7 cellular contexts compared by ENCODE assay signal in the genomic region with DNA sequence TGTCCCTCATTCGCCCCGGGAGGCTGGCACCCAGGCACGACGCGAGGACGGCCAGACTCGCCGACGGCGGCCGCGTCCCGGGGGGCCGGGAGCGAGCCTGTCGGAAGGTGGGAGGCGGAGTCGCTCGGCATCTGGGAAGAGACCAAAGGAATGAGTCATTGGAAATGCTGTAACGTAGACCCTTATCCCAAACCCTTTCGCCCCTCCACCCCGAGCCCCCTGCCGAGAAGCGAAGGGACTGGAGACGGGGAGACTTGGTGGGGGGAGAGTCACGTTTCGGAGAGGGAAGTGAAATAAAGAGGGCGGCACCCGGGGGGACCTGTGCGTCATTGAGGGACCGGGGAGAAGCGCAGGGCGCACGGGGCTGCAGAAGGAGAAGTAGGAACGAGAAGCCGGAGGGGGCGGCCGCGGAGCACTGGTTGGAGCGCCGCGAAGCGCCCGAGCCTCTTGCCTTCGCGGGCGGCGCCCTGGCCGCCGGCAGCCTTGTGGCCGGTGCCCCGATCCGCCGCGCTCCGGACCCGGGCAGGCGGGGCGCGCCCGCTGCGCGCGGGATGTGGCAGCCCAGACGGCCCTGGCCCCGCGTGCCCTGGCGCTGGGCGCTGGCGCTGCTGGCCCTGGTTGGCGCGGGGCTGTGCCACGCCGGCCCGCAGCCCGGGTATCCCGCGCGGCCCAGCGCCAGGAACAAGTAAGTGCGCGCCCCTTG. TPM values are rescaled to one million over a fixed set of nuclear protein-coding genes. Genes with fewer than 3 reads are reported as not detected.
DNase-seq lines count a peak whose midpoint lies in the region; ATAC-seq and TF ChIP-seq lines count a peak whose summit lies in the region.

A gene (plus strand): TSS at position 369 of the 703 bp plus-strand sequence. CDS start 183 bp downstream, at position 552.

- H3K27me3 ChIP-seq in heart left ventricle (peaks cover 0 to 36% (median 17%) of the 10 kb centered on the region in 9 donors), psoas muscle (ENCODE audit: insufficient read depth in 3 of 3, low read length in 2 of 3) (peaks cover 4 to 59% (median 10%) of the 10 kb centered on the region in 3 donors)

- H3K27ac ChIP-seq in heart left ventricle (peak within 1 kb of the TSS; percentile 2 to 93 (median 70)), psoas muscle (peak within 1 kb of the TSS; percentile 10)

- TF ChIP-seq CTCF in heart left ventricle (IDR thresholded peaks at IDR 0.05) (no peak), psoas muscle (IDR thresholded peaks at IDR 0.05) (no peak)

- DNase-seq in KBM-7 (peak; percentile 80), heart left ventricle (peak; percentile 74 to 91 (median 82)), psoas muscle (peak; percentile 78 to 85), T1000 (lab: John Stamatoyannopoulos, UW) (no peak)
- peak; percentile 75 for DNase-seq in activated effector memory CD4-positive, alpha-beta T cell treated with anti-CD3 and anti-CD28 coated beads, Interleukin-2, amount 50 U/mL, for 16 hours

- H3K4me1 ChIP-seq in heart left ventricle (peaks cover 0 to 50% (median 14%) of the 10 kb centered on the region in 12 donors), psoas muscle (peaks cover 2% of the 10 kb centered on the region)

- intact Hi-C loops in heart left ventricle (cut with DNase I) = loop anchor here in 5 of 10 donors (2.0 to 10.0 kb wide), 4 partner anchors 48 to 60 kb away; no protein-coding TSS in a partner anchor
- intact Hi-C loops in psoas muscle (cut with DNase I) = no loop called here

- H3K9me3 ChIP-seq in heart left ventricle = no peaks in the 10 kb centered on the region
- no peaks in the 10 kb centered on the region for H3K9me3 ChIP-seq in psoas muscle

- H3K36me3 ChIP-seq in heart left ventricle (peaks cover 0 to 5% (median 0%) of the 10 kb centered on the region in 9 donors), psoas muscle (ENCODE audit: insufficient read depth in 1 of 2, low read depth in 1 of 2) (no peaks in the 10 kb centered on the region)

- ATAC-seq in GM19372 (IDR thresholded peaks at IDR 0.05; ENCODE audit: low read depth, unreplicated experiment) (peak; percentile 47), heart left ventricle (peak in 3 of 4 donors; percentile 44 to 65 (median 45)), psoas muscle (peak in 3 of 4 donors; percentile 41 to 60 (median 47)), HG03196 (IDR thresholded peaks at IDR 0.05; ENCODE audit: unreplicated experiment) (no peak)

- in situ Hi-C loops in KBM-7 (cut with MboI; ENCODE audit: low pct_unique_long_range_greater_than_20kb, low sequenced_read_pairs) = no loop called here

- TF ChIP-seq POLR2A in heart left ventricle (IDR thresholded peaks at IDR 0.05) = no peak

- WGBS in heart left ventricle, 4 donors = 1 to 2% (median 1%) methylated on average over 48 to 82 of the region's 82 CpGs
- whole genome bisulfite sequencing in psoas muscle, 3 donors = 1% methylated on average over 39 to 82 of the region's 82 CpGs

- peak within 1 kb of the TSS; percentile 48 to 82 (median 62) for H3K4me3 ChIP-seq in heart left ventricle
- H3K4me3 ChIP-seq in psoas muscle = peak within 1 kb of the TSS; percentile 63

RNA-seq across cellular contexts. Expression of the gene that starts here (rescaled TPM):
- total RNA-seq in heart left ventricle (10 to 100 TPM; 17.8 to 71.3 (median 22.6) TPM), psoas muscle (1 to 10 TPM; 1.8 to 2.9 (median 2.5) TPM)
- polyA plus RNA-seq in heart left ventricle (10 to 100 TPM; 14.4 to 38.2 TPM), psoas muscle (1 to 10 TPM in 2 of 3 donors, under 1 TPM in 1; 0.65 to 2.5 (median 1.0) TPM)

Comparison
In these comparisons a context has a peak if more than half of its experiments do, and no peak if none do; other contexts are left out.
1. RNA of the gene that starts here (total RNA-seq): 17.8 to 71.3 TPM in heart left ventricle; 1.8 to 2.9 TPM in psoas muscle; every median in the first group is over 4 times any median in the second.
2. RNA of the gene that starts here (polyA plus RNA-seq): 14.4 to 38.2 TPM in heart left ventricle; 0.65 to 2.5 TPM in psoas muscle; every median in the first group is over 4 times any median in the second.